ENCODE assay signal across 12 cellular contexts in the genomic region with DNA sequence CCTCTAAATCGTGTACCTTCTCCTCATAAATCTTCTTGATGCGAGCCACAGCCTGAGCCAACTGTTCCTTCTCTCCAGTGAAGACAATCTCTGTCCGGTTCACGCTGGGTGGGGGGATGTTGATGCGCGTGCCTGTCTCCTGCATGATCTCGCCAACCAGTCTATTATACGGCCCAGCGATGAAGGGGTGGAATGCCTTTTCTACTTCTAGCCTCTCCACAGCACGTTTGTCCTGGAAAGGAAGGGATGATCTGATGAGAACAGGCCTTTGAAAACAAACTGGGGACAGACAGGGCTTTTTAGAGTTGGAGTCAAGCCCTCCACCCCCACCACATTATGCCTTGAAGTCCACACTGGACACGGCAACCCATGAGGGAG.
"Had no signal": no experiment of that assay in that cellular context is flagged by ENCODE, and none has a peak within 500 bp of the region (broad histone marks: within the 10 kb centered on the region; RNA-seq: fewer than 3 reads in every experiment).

No MANE protein-coding gene starts in this region.

- H3K27ac ChIP-seq: ascending aorta, gastroesophageal sphincter, thyroid gland, uterus had no signal

- H3K36me3 ChIP-seq: uterus had no signal

- H3K27ac Mint-ChIP-seq: activated naive CD8-positive, alpha-beta T cell treated with anti-CD3 and anti-CD28 coated beads, Interleukin-2, amount 50 U/mL, for 24 hours; activated T-helper 17 cell treated with anti-CD3 and anti-CD28 coated beads, Interleukin-2, amount 50 U/mL, for 72 hours; endodermal cell; mesothelial cell of epicardium; T-helper 2 cell treated with Interferon-gamma antibody and Interleukin-4, amounts not matched to agents 5 μg/mL and 100 μg/mL, for 36 hours had no signal

- H3K9me3 Mint-ChIP-seq: activated naive CD8-positive, alpha-beta T cell treated with anti-CD3 and anti-CD28 coated beads, Interleukin-2, amount 50 U/mL, for 24 hours; activated T-helper 17 cell treated with anti-CD3 and anti-CD28 coated beads, Interleukin-2, amount 50 U/mL, for 72 hours; endodermal cell; mesothelial cell of epicardium; T-helper 2 cell treated with Interferon-gamma antibody and Interleukin-4, amounts not matched to agents 5 μg/mL and 100 μg/mL, for 36 hours had no signal

- H3K27me3 ChIP-seq: ascending aorta, gastroesophageal sphincter, thyroid gland, uterus had no signal

- H3K4me1 Mint-ChIP-seq: activated naive CD8-positive, alpha-beta T cell treated with anti-CD3 and anti-CD28 coated beads, Interleukin-2, amount 50 U/mL, for 24 hours; activated T-helper 17 cell treated with anti-CD3 and anti-CD28 coated beads, Interleukin-2, amount 50 U/mL, for 72 hours; endodermal cell; mesothelial cell of epicardium had no signal

- H3K4me3 Mint-ChIP-seq: activated naive CD8-positive, alpha-beta T cell treated with anti-CD3 and anti-CD28 coated beads, Interleukin-2, amount 50 U/mL, for 24 hours; activated T-helper 17 cell treated with anti-CD3 and anti-CD28 coated beads, Interleukin-2, amount 50 U/mL, for 72 hours; endodermal cell; mesothelial cell of epicardium; T-helper 2 cell treated with Interferon-gamma antibody and Interleukin-4, amounts not matched to agents 5 μg/mL and 100 μg/mL, for 36 hours had no signal

- H3K4me3 ChIP-seq: ascending aorta, gastroesophageal sphincter, thyroid gland, uterus had no signal

- DNase-seq: activated naive CD4-positive, alpha-beta T cell treated with Interleukin-2 at 50 U/mL for 16 hours; activated naive CD8-positive, alpha-beta T cell treated with anti-CD3 and anti-CD28 coated beads, Interleukin-2, amount 50 U/mL, for 24 hours; endodermal cell; left ventricle myocardium superior; stimulated activated CD4-positive, alpha-beta T cell treated with anti-CD3 and anti-CD28 coated beads, Interleukin-1b, Interleukin-23, amount 100 ng/mL, for 48 hours; thyroid gland had no signal

- H3K27me3 Mint-ChIP-seq: activated naive CD8-positive, alpha-beta T cell treated with anti-CD3 and anti-CD28 coated beads, Interleukin-2, amount 50 U/mL, for 24 hours; activated T-helper 17 cell treated with anti-CD3 and anti-CD28 coated beads, Interleukin-2, amount 50 U/mL, for 72 hours had no signal

- H3K4me1 ChIP-seq: ascending aorta, thyroid gland, uterus had no signal

- H3K9me3 ChIP-seq: ascending aorta, gastroesophageal sphincter, thyroid gland, uterus had no signal

- ATAC-seq: activated naive CD8-positive, alpha-beta T cell treated with anti-CD3 and anti-CD28 coated beads, Interleukin-2, amount 50 U/mL, for 24 hours; activated T-helper 17 cell treated with anti-CD3 and anti-CD28 coated beads, Interleukin-2, amount 50 U/mL, for 72 hours; gastroesophageal sphincter; left ventricle myocardium superior had no signal
